Comparison of ENCODE assay signal across 1 cellular context in the genomic region with DNA sequence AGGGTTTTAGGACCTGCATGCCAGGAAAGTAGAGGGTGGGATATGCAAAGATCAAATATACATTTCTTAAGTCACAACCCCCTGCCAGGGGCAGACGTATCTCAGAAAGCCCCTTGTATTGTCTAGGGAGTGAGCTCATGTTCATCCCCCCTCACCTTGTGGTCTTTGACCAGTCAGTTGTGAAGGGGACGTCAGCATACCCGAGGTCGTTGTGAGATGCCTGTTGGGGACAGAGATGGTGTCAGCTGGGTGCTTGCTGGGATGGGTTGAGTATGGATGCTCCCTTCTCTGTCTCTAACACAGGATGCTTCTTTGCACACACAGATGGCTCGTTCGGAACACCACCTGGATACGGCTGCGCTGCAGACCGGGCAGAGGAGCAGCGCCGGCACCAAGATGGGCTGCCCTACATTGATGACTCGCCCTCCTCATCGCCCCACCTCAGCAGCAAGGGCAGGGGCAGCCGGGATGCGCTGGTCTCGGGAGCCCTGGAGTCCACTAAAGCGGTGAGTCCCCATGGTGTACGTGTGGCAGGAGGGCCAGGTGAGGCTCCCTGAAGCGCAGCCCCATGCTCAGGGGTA.
TF ChIP-seq lines count a peak whose summit lies in the region.

No MANE protein-coding gene starts in this region.

TF ChIP-seq in GM23338, 12 proteins besides CTCF, POLR2A, EP300 and RAD21 (continued from another document):
- TF ChIP-seq ZNF331 (CRISPR knock-in tag; IDR thresholded peaks at IDR 0.05; ENCODE audit: low read depth), result no peak
- TF ChIP-seq ZNF114 (CRISPR knock-in tag; IDR thresholded peaks at IDR 0.05), result no peak
- TF ChIP-seq NANOG (IDR thresholded peaks at IDR 0.05; ENCODE audit: borderline replicate concordance), result no peak
